10 cellular contexts compared by ENCODE assay signal in the genomic region with DNA sequence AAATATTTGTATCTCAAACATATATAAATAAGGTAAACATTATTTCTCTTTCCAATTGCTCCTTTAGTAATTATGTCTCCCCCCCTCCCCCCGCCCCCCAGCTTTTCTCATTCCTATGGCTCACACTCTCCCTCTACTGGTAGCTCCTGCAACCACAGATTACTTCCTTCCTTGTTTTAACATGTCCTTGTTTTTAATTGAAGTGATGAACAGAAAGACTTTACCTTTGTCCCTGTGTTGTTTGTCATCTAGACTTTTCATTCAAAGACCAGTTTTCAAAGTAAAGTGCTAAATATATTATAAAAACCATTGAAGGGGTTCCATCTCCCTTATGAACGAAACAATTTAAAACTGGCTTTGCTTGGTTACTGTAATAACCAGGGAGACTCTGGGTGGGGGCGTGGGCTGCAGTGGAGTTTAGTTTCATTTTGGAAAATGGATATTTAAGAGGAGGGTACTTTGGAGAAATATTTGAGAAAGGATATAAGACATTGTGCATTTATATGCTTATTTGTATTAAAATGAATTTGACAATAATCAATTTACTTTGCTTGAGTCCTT.
DNase-seq lines count a peak whose midpoint lies in the region; ATAC-seq and TF ChIP-seq lines count a peak whose summit lies in the region.
"Had no signal": no experiment of that assay in that cellular context is flagged by ENCODE, and none has a peak within 500 bp of the region (broad histone marks: within the 10 kb centered on the region; RNA-seq: fewer than 3 reads in every experiment).

No MANE protein-coding gene starts in this region.

- no peak overlapping the region for H3K4me3 ChIP-seq in adrenal gland

- H4K8ac ChIP-seq in H9 (replicated peaks; ENCODE audit: insufficient read length, low read depth, low read length), result no peak overlapping the region

- H2BK120ac ChIP-seq in H9 (ENCODE audit: low read depth, low read length, poor library complexity, severe bottlenecking), result no peak overlapping the region

- H4K91ac ChIP-seq in H9 (ENCODE audit: insufficient read length, low read depth, low read length), result no peak overlapping the region

- no peak overlapping the region for H3K4ac ChIP-seq in H9 (ENCODE audit: low read depth, low read length)

- no peak for ATAC-seq in GM18517 (IDR thresholded peaks at IDR 0.05; ENCODE audit: unreplicated experiment)

- no peaks in the 10 kb centered on the region for H3K9me3 ChIP-seq in H9 (ENCODE audit: control insufficient read depth, low read depth, low read length)
- no peaks in the 10 kb centered on the region for H3K9me3 ChIP-seq in adrenal gland (replicated peaks in 1 of 3)

- no peak overlapping the region for H2BK5ac ChIP-seq in H9 (ENCODE audit: insufficient read length, low read length)

- H2AK5ac ChIP-seq in H9 (ENCODE audit: insufficient read length, low read length), result no peak overlapping the region

- H4K5ac ChIP-seq in H9 (ENCODE audit: insufficient read length, low read depth, low read length), result no peak overlapping the region

- H3K4me2 ChIP-seq in H9 (ENCODE audit: insufficient read depth, insufficient read length, low read length), result no peak overlapping the region

- DNase-seq in NCI-H1436 (lab: John Stamatoyannopoulos, UW), result peak; percentile 20
- no peak for DNase-seq in NCI-H1436 treated with DMSO at 0.1 percent for 48 hours (lab: John Stamatoyannopoulos, UW)
- no peak for DNase-seq in H9
- peak; percentile 18 for DNase-seq in NCI-H1694 (lab: John Stamatoyannopoulos, UW)
- peak in 5 of 7 donors; percentile 15 to 53 (median 17) for DNase-seq in adrenal gland
- peak; percentile 53 for DNase-seq in kidney tubule cell (ENCODE audit: low spot score)
- DNase-seq in stimulated activated CD4-positive, alpha-beta T cell treated with anti-CD3 and anti-CD28 coated beads, Interleukin-1b, Interleukin-23, amount 100 ng/mL, for 48 hours, result no peak

- no peak overlapping the region for H3K14ac ChIP-seq in H9 (ENCODE audit: insufficient read depth, low read length)

- TF ChIP-seq POLR2A in adrenal gland (IDR thresholded peaks at IDR 0.05), result no peak

- intact Hi-C loops in adrenal gland (cut with DNase I), result no loop called here

- H3K4me1 Mint-ChIP-seq in H9, result peaks cover 0 to 3% of the 10 kb centered on the region in 2 experiments; a peak in 2 of 4 replicates

- H2BK12ac ChIP-seq in H9 (ENCODE audit: insufficient read length, low read depth, low read length), result no peak overlapping the region

- H3K79me1 ChIP-seq in H9 (ENCODE audit: insufficient read depth, low read depth, low read length, poor library complexity, severe bottlenecking), result no peaks in the 10 kb centered on the region

- no peak overlapping the region for H3K27ac ChIP-seq in H9 (ENCODE audit: insufficient read length, low read depth, low read length)
- no peak overlapping the region for H3K27ac ChIP-seq in adrenal gland

- H3T11ph ChIP-seq in H9 (ENCODE audit: low read length), result no peak overlapping the region

- no peaks in the 10 kb centered on the region for H3K36me3 ChIP-seq in adrenal gland (replicated peaks in 1 of 2)

- TF ChIP-seq CTCF in H9 (conservative IDR thresholded peaks at IDR 0.05) (peak; percentile 76), adrenal gland (IDR thresholded peaks at IDR 0.05) (peak; percentile 27 to 59 (median 49))

- no peaks in the 10 kb centered on the region for H3K27me3 ChIP-seq in H9 (ENCODE audit: insufficient read depth, low read length)
- H3K27me3 ChIP-seq in adrenal gland, result no peaks in the 10 kb centered on the region

- H3K18ac ChIP-seq in H9 (ENCODE audit: insufficient read length, low read depth, low read length), result no peak overlapping the region

- H3K36me3 Mint-ChIP-seq in H9 (ENCODE audit: insufficient read depth in 1 of 3, low read depth in 3 of 3), result no peaks in the 10 kb centered on the region
- H3K36me3 Mint-ChIP-seq: activated naive CD8-positive, alpha-beta T cell; CD4-positive, CD25-positive, alpha-beta regulatory T cell had no signal

- no CpG with 5 or more reads among the region's 3 CpGs for WGBS in H9 (ENCODE audit: extremely low coverage, insufficient read length, low lambda C conversion rate)
- 18 to 24% (median 23%) methylated on average over 3 of the region's 3 CpGs for WGBS in adrenal gland, 4 donors

- no peaks in the 10 kb centered on the region for H3K23me2 ChIP-seq in H9 (ENCODE audit: insufficient read length, low read depth, low read length, poor library complexity, severe bottlenecking)

- no peak overlapping the region for H3K27ac Mint-ChIP-seq in H9
- H3K27ac Mint-ChIP-seq: activated naive CD8-positive, alpha-beta T cell; CD4-positive, CD25-positive, alpha-beta regulatory T cell had no signal

- H2BK20ac ChIP-seq in H9 (ENCODE audit: low read depth, low read length, poor library complexity, severe bottlenecking), result no peak overlapping the region

- no peak overlapping the region for H3K56ac ChIP-seq in H9 (ENCODE audit: insufficient read length, low read depth, low read length)

- H3K9ac ChIP-seq in H9 (ENCODE audit: extremely low read depth, insufficient read length, low read length), result no peak overlapping the region

- H3K9me3 Mint-ChIP-seq in H9, result no peaks in the 10 kb centered on the region

- H3K4me3 Mint-ChIP-seq in H9, result no peak overlapping the region
- H3K4me3 Mint-ChIP-seq: activated naive CD8-positive, alpha-beta T cell; CD4-positive, CD25-positive, alpha-beta regulatory T cell had no signal

- H2AFZ ChIP-seq in H9 (ENCODE audit: low read length), result no peak overlapping the region

- H3K79me2 ChIP-seq in H9 (ENCODE audit: insufficient read depth, low read length), result no peaks in the 10 kb centered on the region

- H3K27me3 Mint-ChIP-seq in H9 (ENCODE audit: low read depth), result peaks cover 3% of the 10 kb centered on the region; the same call in 1 of the 2 replicates

- no peaks in the 10 kb centered on the region for H4K20me1 ChIP-seq in H9 (ENCODE audit: control insufficient read depth, insufficient read depth, insufficient read length)

- H2BK15ac ChIP-seq in H9 (ENCODE audit: low read depth, low read length), result no peak overlapping the region

- no peak overlapping the region for H3K23ac ChIP-seq in H9 (ENCODE audit: insufficient read length, low read depth, low read length)

- H3K4me1 ChIP-seq in H9 (ENCODE audit: insufficient read depth, low read length), result no peaks in the 10 kb centered on the region
- no peaks in the 10 kb centered on the region for H3K4me1 ChIP-seq in adrenal gland (replicated peaks in 1 of 2)

Comparison
In these comparisons a context has a peak if more than half of its experiments do, and no peak if none do; other contexts are left out.
1. DNase-seq: peak in NCI-H1436 (single experiment), NCI-H1694 (single experiment), adrenal gland (5 of 7) and kidney tubule cell (single experiment); none in NCI-H1436 treated with DMSO at 0.1 percent for 48 hours (single experiment), H9 (single experiment) and stimulated activated CD4-positive, alpha-beta T cell treated with anti-CD3 and anti-CD28 coated beads, Interleukin-1b, Interleukin-23, amount 100 ng/mL, for 48 hours (single experiment).